8 cellular contexts compared by ENCODE assay signal in the genomic region with DNA sequence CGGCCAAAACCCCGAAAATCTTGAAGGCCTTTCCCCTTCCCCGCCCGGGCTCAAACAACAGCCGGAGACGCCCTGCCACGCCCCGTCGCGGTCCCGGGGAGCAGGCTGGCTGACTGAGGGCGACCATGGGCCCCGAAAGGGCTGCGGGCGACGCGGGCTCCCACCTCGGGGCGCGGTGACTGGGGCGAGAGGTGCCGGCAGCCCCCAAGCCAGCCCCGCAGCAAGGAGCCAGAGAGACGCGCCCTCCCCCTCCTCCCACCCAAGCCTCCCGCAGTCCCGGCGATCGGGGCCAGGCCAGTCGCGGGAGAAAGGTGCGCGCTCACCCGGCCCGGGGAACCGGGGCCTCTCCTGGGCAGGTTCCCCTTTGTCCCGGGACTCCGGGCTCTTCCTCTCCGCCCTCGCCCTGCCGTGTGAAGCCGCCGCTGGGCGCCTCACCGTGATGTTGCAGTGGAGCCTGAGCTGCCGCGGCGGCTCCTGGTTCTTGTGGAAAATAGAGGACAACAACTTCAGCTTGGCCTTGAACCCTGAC. TPM values are rescaled to one million over a fixed set of nuclear protein-coding genes. Genes with fewer than 3 reads are reported as not detected.
DNase-seq lines count a peak whose midpoint lies in the region; ATAC-seq and TF ChIP-seq lines count a peak whose summit lies in the region.

No MANE protein-coding gene starts in this region.

- H3K4me3 Mint-ChIP-seq in osteocyte (ENCODE audit: unreplicated experiment), result peak overlapping the region; percentile 85

- no peaks in the 10 kb centered on the region for H3K27me3 Mint-ChIP-seq in osteocyte (ENCODE audit: unreplicated experiment)

- peak overlapping the region; percentile 72 to 83 for H3K4me3 ChIP-seq in Panc1 (ENCODE audit: low read depth in 2 of 2, low read length in 2 of 2)

- no peaks in the 10 kb centered on the region for H3K27me3 ChIP-seq in Panc1 (ENCODE audit: control insufficient read depth, insufficient read depth, low read length)

- peak; percentile 82 for ATAC-seq in Panc1

- H3K27ac ChIP-seq in Panc1 (ENCODE audit: low read length), result peak overlapping the region; percentile 74

- H3K27ac Mint-ChIP-seq in osteocyte (ENCODE audit: unreplicated experiment), result peak overlapping the region; percentile 92

- no TSS peak for BruUV-seq in Panc1 (replicated peaks; lab: Mats Ljungman, UMichigan)

- DNase-seq in NK-92 treated with Interleukin-12 subunit alpha and Interleukin-12 subunit beta, amount 100 ng/mL, for 24 hours (lab: John Stamatoyannopoulos, UW), result peak; percentile 13
- no peak for DNase-seq in NK-92 (lab: John Stamatoyannopoulos, UW; ENCODE audit: unreplicated experiment)
- DNase-seq in Panc1 (ENCODE audit: low read depth, low spot score), result no peak
- DNase-seq in activated naive CD4-positive, alpha-beta T cell (lab: John Stamatoyannopoulos, UW), result peak in 3 of 4 experiments; percentile 28 to 41 (median 32)
- DNase-seq in germinal center (ENCODE audit: low spot score), result peak; percentile 48
- peak; percentile 86 for DNase-seq in osteocyte (ENCODE audit: extremely low spot score, unreplicated experiment)
- peak; percentile 62 for DNase-seq in ureter (ENCODE audit: low spot score)
- DNase-seq in middle frontal gyrus (ENCODE audit: extremely low spot score, low spot score), result no peak

- intact Hi-C loops in Panc1 (cut with micrococcal nuclease; ENCODE audit: unreplicated experiment), result no loop called here

- peaks cover 7% of the 10 kb centered on the region for H3K36me3 Mint-ChIP-seq in osteocyte (ENCODE audit: unreplicated experiment)

- H3K9me3 Mint-ChIP-seq in osteocyte (ENCODE audit: unreplicated experiment), result no peaks in the 10 kb centered on the region

- peaks cover 4% of the 10 kb centered on the region; the same call in 1 of the 2 replicates for H3K4me1 ChIP-seq in Panc1 (ENCODE audit: control insufficient read depth, insufficient read depth, low read length)

- peaks cover 26% of the 10 kb centered on the region for H3K4me1 Mint-ChIP-seq in osteocyte (ENCODE audit: unreplicated experiment)

- in situ Hi-C loops in Panc1 (cut with HindIII; ENCODE audit: low pct_unique_long_range_greater_than_20kb, low sequenced_read_pairs), result no loop called here

- H3K36me3 ChIP-seq in Panc1 (ENCODE audit: control insufficient read depth, insufficient read depth, low read length), result no peaks in the 10 kb centered on the region

- CTCF ChIA-PET in Panc1 (lab: Charles Lee), result interaction anchor here (0.6 to 1.3 kb wide), 4 partner anchors 62 to 586 kb away, joined by 4 to 9 read pairs (median 5); no protein-coding TSS in a partner anchor

- POLR2A ChIA-PET in Panc1 (lab: Charles Lee), result no interaction called here

- TF ChIP-seq CTCF in Panc1 (IDR thresholded peaks at IDR 0.05), result no peak
- TF ChIP-seq CTCF in osteocyte (IDR thresholded peaks at IDR 0.05), result no peak

- no peaks in the 10 kb centered on the region for H3K9me3 ChIP-seq in Panc1 (ENCODE audit: control insufficient read depth, insufficient read depth, low read depth, low read length)

RNA-seq across cellular contexts. Expression of a gene that starts 30.6 kb away (rescaled TPM):
- total RNA-seq in Panc1 (2021; ENCODE audit: unreplicated experiment), result 16.8 TPM
- 12.1 TPM for polyA plus RNA-seq in Panc1 (2012; ENCODE audit: insufficient read length)
- 20.6 and 23.8 TPM in 2 replicates for total RNA-seq in osteocyte
- 9.0 TPM for total RNA-seq in ureter

Comparison
In these comparisons a context has a peak if more than half of its experiments do, and no peak if none do; other contexts are left out.
1. DNase-seq: peak in NK-92 treated with Interleukin-12 subunit alpha and Interleukin-12 subunit beta, amount 100 ng/mL, for 24 hours (single experiment), activated naive CD4-positive, alpha-beta T cell (3 of 4), germinal center (single experiment), osteocyte (single experiment) and ureter (single experiment); none in NK-92 (single experiment), Panc1 (single experiment) and middle frontal gyrus (single experiment).